In the genomic region with DNA sequence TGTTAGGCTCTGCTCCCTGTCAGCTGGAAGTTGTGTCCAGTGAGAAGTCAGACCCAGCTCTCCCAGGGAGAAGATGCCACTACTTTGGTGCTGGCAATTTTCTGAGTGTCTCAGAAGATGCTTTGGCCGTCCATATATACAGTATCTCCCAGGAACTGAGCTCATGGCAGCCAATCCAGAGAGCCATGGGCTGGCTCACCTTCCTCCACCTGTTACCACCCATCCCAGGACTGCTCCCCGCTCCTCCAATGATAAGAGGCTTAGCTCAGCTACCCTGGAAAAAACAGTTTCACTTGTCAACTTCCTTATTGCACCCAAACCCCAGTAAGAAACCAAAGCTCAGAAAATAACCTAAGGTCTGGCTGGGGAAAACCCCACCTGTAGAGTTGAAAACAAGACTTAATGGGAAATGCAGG, we compare ENCODE assay signal across 21 cellular contexts. TPM values are rescaled to one million over a fixed set of nuclear protein-coding genes. Genes with fewer than 3 reads are reported as not detected.
DNase-seq lines count a peak whose midpoint lies in the region; ATAC-seq and TF ChIP-seq lines count a peak whose summit lies in the region.
"Had no signal": no experiment of that assay in that cellular context is flagged by ENCODE, and none has a peak within 500 bp of the region (broad histone marks: within the 10 kb centered on the region; RNA-seq: fewer than 3 reads in every experiment).

A gene with protein sequence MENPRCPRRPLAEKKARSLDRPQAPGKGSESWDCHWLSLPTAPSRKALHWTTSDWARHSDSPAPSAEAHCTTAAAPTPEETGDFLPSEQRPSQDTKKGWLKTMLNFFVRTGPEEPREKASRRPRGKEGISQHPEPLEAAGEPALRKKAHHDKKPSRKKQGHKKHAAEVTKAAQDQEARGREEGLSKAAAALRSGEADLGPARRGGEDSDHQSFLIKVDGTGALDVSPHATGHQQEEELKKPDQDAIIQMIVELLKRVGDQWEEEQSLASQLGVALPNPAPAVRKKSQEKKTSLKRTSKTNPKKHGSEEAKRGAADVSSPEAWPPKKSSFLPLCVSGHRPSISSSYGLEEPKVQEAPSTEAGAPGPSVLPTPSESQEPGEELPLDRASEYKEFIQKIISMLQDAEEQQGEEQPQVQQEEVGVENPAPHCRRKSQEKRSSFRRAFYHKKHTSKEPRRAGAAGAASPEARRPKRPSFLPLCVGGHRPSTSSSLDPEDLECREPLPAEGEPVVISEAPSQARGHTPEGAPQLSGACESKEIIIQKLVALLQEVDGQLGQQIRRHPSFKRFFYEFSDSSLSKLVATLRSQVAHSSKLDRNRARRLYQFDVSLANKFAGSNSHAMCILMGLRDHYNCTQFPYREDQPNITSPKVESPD (minus strand): TSS at position 110 of the 416 bp plus-strand sequence. CDS start 6,198 bp downstream, outside the sequence.

- H3F3A ChIP-seq in smooth muscle cell (ENCODE audit: low read depth) = peaks cover 7% of the 10 kb centered on the region

- WGBS in smooth muscle cell (ENCODE audit: low lambda C conversion rate) = 96% methylated on average over 2 of the region's 2 CpGs

- H4K20me1 ChIP-seq in smooth muscle cell (ENCODE audit: low read depth) = no peaks in the 10 kb centered on the region

- H3K27ac Mint-ChIP-seq in T-helper 1 cell treated with Interleukin-12 subunit alpha and Interleukin-12 subunit beta and Interleukin-4 antibody, amounts not matched to agents 30 μg/mL and 1 μg/mL, for 36 hours = peak within 1 kb of the TSS; percentile 37
- H3K27ac Mint-ChIP-seq: activated CD4-positive, alpha-beta T cell treated with anti-CD3 and anti-CD28 coated beads, Interleukin-2, amount 10 ng/mL, durations not matched to agents 7 days and 5 days; activated T-helper 2 cell treated with anti-CD3 and anti-CD28 coated beads, Interferon-gamma antibody, Interleukin-2, Interleukin-4, amounts not matched to agents 10 μg/mL and 5 μg/mL and 100 μg/mL, durations not matched to agents 14 hours and 24 hours and 36 hours had no signal

- no peaks in the 10 kb centered on the region for H3K36me3 Mint-ChIP-seq in T-helper 1 cell treated with Interleukin-12 subunit alpha and Interleukin-12 subunit beta and Interleukin-4 antibody, amounts not matched to agents 30 μg/mL and 1 μg/mL, for 36 hours (ENCODE audit: low read depth)

- H3K4me1 Mint-ChIP-seq in T-helper 1 cell treated with Interleukin-12 subunit alpha and Interleukin-12 subunit beta and Interleukin-4 antibody, amounts not matched to agents 30 μg/mL and 1 μg/mL, for 36 hours (ENCODE audit: low read depth) = peaks cover 25% of the 10 kb centered on the region

- H3K9me3 ChIP-seq in smooth muscle cell (replicated peaks; ENCODE audit: low read depth) = no peaks in the 10 kb centered on the region
- H3K9me3 ChIP-seq: upper lobe of left lung had no signal

- no peak for ATAC-seq in HG03175 (IDR thresholded peaks at IDR 0.05; ENCODE audit: unreplicated experiment)
- ATAC-seq: PC-3 had no signal

- peak within 1 kb of the TSS in 37 of 59 donors; percentile 10 to 95 (median 85) for H3K27ac ChIP-seq in dorsolateral prefrontal cortex
- H3K27ac ChIP-seq in smooth muscle cell (ENCODE audit: low read depth) = no peak within 1 kb of the TSS
- H3K27ac ChIP-seq: upper lobe of left lung had no signal

- H3K9ac ChIP-seq in smooth muscle cell (ENCODE audit: low read depth) = no peak within 1 kb of the TSS

- no peaks in the 10 kb centered on the region for H3K36me3 ChIP-seq in smooth muscle cell (ENCODE audit: low read depth)
- H3K36me3 ChIP-seq: upper lobe of left lung had no signal

- TF ChIP-seq CTCF in dorsolateral prefrontal cortex (IDR thresholded peaks at IDR 0.05 in 54 of 56, conservative IDR thresholded peaks at IDR 0.05 in 2 of 56; ENCODE audit: low read depth in 1 of 56, partially characterized antibody in 56 of 56) = no peak
- TF ChIP-seq CTCF in smooth muscle cell (IDR thresholded peaks at IDR 0.05; ENCODE audit: borderline replicate concordance, insufficient read depth, poor library complexity, severe bottlenecking) = no peak

- H3K27me3 ChIP-seq in dorsolateral prefrontal cortex = peaks cover 0 to 6% (median 0%) of the 10 kb centered on the region in 45 donors
- no peaks in the 10 kb centered on the region for H3K27me3 ChIP-seq in smooth muscle cell (ENCODE audit: low read depth)

- H3K4me3 ChIP-seq in dorsolateral prefrontal cortex (no peak within 1 kb of the TSS), smooth muscle cell (peak within 1 kb of the TSS; percentile 30)
- H3K4me3 ChIP-seq: upper lobe of left lung had no signal

- peaks cover 6% of the 10 kb centered on the region for H3K4me1 ChIP-seq in smooth muscle cell (ENCODE audit: low read depth)

- DNase-seq in T-helper 1 cell (no peak), LoVo (ENCODE audit: low spot score) (peak; percentile 61), dorsolateral prefrontal cortex (no peak), smooth muscle cell (lab: John Stamatoyannopoulos, UW; ENCODE audit: unreplicated experiment) (no peak), ureter (ENCODE audit: low spot score) (no peak)
- no peak for DNase-seq in activated CD8-positive, alpha-beta memory T cell treated with anti-CD3 and anti-CD28 coated beads, Interleukin-2, amount 50 U/mL, for 4 hours
- DNase-seq: activated CD4-positive, alpha-beta T cell treated with anti-CD3 and anti-CD28 coated beads, Interleukin-2, amount 10 ng/mL, durations not matched to agents 7 days and 5 days; COR-L47; GF-D8; hypothalamus; KG1; NCI-H1436 treated with DMSO at 0.1 percent for 48 hours; NCI-H446; PC-3; upper lobe of left lung had no signal

- peaks cover 76% of the 10 kb centered on the region for H3K27me3 Mint-ChIP-seq in T-helper 1 cell treated with Interleukin-12 subunit alpha and Interleukin-12 subunit beta and Interleukin-4 antibody, amounts not matched to agents 30 μg/mL and 1 μg/mL, for 36 hours (ENCODE audit: low read depth)

- intact Hi-C loops in dorsolateral prefrontal cortex (cut with DNase I) = no loop called here

- no peaks in the 10 kb centered on the region for H3K79me2 ChIP-seq in smooth muscle cell (ENCODE audit: low read depth)

- H3K4me3 Mint-ChIP-seq in T-helper 1 cell treated with Interleukin-12 subunit alpha and Interleukin-12 subunit beta and Interleukin-4 antibody, amounts not matched to agents 30 μg/mL and 1 μg/mL, for 36 hours = no peak within 1 kb of the TSS
- H3K4me3 Mint-ChIP-seq: activated CD4-positive, alpha-beta T cell treated with anti-CD3 and anti-CD28 coated beads, Interleukin-2, amount 10 ng/mL, durations not matched to agents 7 days and 5 days; nephron had no signal

- no peak within 1 kb of the TSS for H2AFZ ChIP-seq in smooth muscle cell (ENCODE audit: low read depth)

- H3K9me3 Mint-ChIP-seq in T-helper 1 cell treated with Interleukin-12 subunit alpha and Interleukin-12 subunit beta and Interleukin-4 antibody, amounts not matched to agents 30 μg/mL and 1 μg/mL, for 36 hours = no peaks in the 10 kb centered on the region
- H3K9me3 Mint-ChIP-seq: activated CD4-positive, alpha-beta T cell treated with anti-CD3 and anti-CD28 coated beads, Interleukin-2, amount 10 ng/mL, durations not matched to agents 7 days and 5 days; activated T-helper 2 cell treated with anti-CD3 and anti-CD28 coated beads, Interferon-gamma antibody, Interleukin-2, Interleukin-4, amounts not matched to agents 10 μg/mL and 5 μg/mL and 100 μg/mL, durations not matched to agents 14 hours and 24 hours and 36 hours; nephron had no signal

- no peak within 1 kb of the TSS for H3K4me2 ChIP-seq in smooth muscle cell

RNA-seq across cellular contexts. Expression of the gene that starts here (rescaled TPM):
- total RNA-seq in dorsolateral prefrontal cortex = under 1 TPM in 42 of 120 experiments, not detected in 78; 0.10 to 0.56 (median 0.18) TPM
- not detected in 2 replicates for total RNA-seq in smooth muscle cell
- not detected in 2 replicates for polyA plus RNA-seq in smooth muscle cell
- total RNA-seq in ureter = not detected
- total RNA-seq: activated CD4-positive, alpha-beta T cell treated with anti-CD3 and anti-CD28 coated beads, Interleukin-2, amount 10 ng/mL, durations not matched to agents 7 days and 5 days; activated T-helper 2 cell treated with anti-CD3 and anti-CD28 coated beads, Interferon-gamma antibody, Interleukin-2, Interleukin-4, amounts not matched to agents 10 μg/mL and 5 μg/mL and 100 μg/mL, durations not matched to agents 14 hours and 24 hours and 36 hours; dermis microvascular lymphatic vessel endothelial cell; PC-3; pulmonary artery endothelial cell had no signal
